In genomic region chr6:42936398-42936797, GRCh38 we compare ENCODE assay signal across 26 cellular contexts. TPM values are rescaled to one million over a fixed set of nuclear protein-coding genes. Genes with fewer than 3 reads are reported as not detected.
"Had no signal": no experiment of that assay in that cellular context is flagged by ENCODE, and none has a peak within 500 bp of the region (broad histone marks: within the 10 kb centered on the region; RNA-seq: fewer than 3 reads in every experiment).

No MANE protein-coding gene starts in this region.

- H3K4me2 ChIP-seq: hepatocyte had no signal

- H3K4me3 ChIP-seq: hepatocyte, left lung, SK-N-MC, upper lobe of left lung had no signal

- H3K4me3 Mint-ChIP-seq: activated CD8-positive, alpha-beta T cell treated with anti-CD3 and anti-CD28 coated beads, Interleukin-2, amount 10 ng/mL, durations not matched to agents 7 days and 5 days; dendritic cell treated with granulocyte-macrophage colony-stimulating factor and Interleukin-4, amounts not matched to agents 40 ng/mL and 50 ng/mL, for 4 days; immature natural killer cell; nephron progenitor cell had no signal

- DNase-seq: activated CD4-positive, alpha-beta T cell treated with anti-CD3 and anti-CD28 coated beads, Interleukin-2, amount 50 U/mL, for 1 hour; activated CD8-positive, alpha-beta T cell treated with anti-CD3 and anti-CD28 coated beads, Interleukin-2, amount 10 ng/mL, durations not matched to agents 7 days and 5 days; activated naive CD4-positive, alpha-beta T cell treated with Interleukin-2 at 50 U/mL for 16 hours; activated T-cell treated with anti-CD3 and anti-CD28 coated beads, Interleukin-2, amount 50 U/mL, for 1 hour; effector CD8-positive, alpha-beta T cell; foreskin melanocyte; glutamatergic neuron; immature natural killer cell; mammary epithelial cell; nephron progenitor cell; nucleus accumbens; stimulated activated CD4-positive, alpha-beta T cell treated with anti-CD3 and anti-CD28 coated beads, Interleukin-12 subunit alpha, Interleukin-12 subunit beta, amount 100 ng/mL, for 4 hours; upper lobe of left lung had no signal

- H2AFZ ChIP-seq: hepatocyte, parathyroid adenoma had no signal

- H3K27ac Mint-ChIP-seq: dendritic cell treated with granulocyte-macrophage colony-stimulating factor and Interleukin-4, amounts not matched to agents 40 ng/mL and 50 ng/mL, for 4 days; nephron progenitor cell had no signal

- H3K4me1 ChIP-seq: parathyroid adenoma had no signal

- H3K27me3 ChIP-seq: hepatocyte, left lung, upper lobe of left lung had no signal

- H3K27me3 Mint-ChIP-seq: dendritic cell treated with granulocyte-macrophage colony-stimulating factor and Interleukin-4, amounts not matched to agents 40 ng/mL and 50 ng/mL, for 4 days had no signal

- H3K9me3 Mint-ChIP-seq: dendritic cell treated with granulocyte-macrophage colony-stimulating factor and Interleukin-4, amounts not matched to agents 40 ng/mL and 50 ng/mL, for 4 days; immature natural killer cell; nephron progenitor cell had no signal

- H3K9ac ChIP-seq: parathyroid adenoma had no signal

- H3K27ac ChIP-seq: hepatocyte, left lung, parathyroid adenoma, SK-N-MC, upper lobe of left lung had no signal

- H3K9me3 ChIP-seq: left lung, upper lobe of left lung had no signal

- ATAC-seq: activated CD4-positive, CD25-positive, alpha-beta regulatory T cell treated with anti-CD3 and anti-CD28 coated beads, Interleukin-2, amount 50 U/mL, for 24 hours; activated CD8-positive, alpha-beta T cell treated with anti-CD3 and anti-CD28 coated beads, Interleukin-2, amount 10 ng/mL, durations not matched to agents 7 days and 5 days; left lung; right cardiac atrium had no signal

RNA-seq across cellular contexts. Expression of gene PTCRA, which starts 20.5 kb away (rescaled TPM):
- total RNA-seq: activated CD8-positive, alpha-beta T cell treated with anti-CD3 and anti-CD28 coated beads, Interleukin-2, amount 10 ng/mL, durations not matched to agents 7 days and 5 days; cardiac septum; hepatocyte; kidney epithelial cell; mammary epithelial cell; pulmonary artery endothelial cell; right cardiac atrium; T-helper 2 cell treated with Interferon-gamma antibody and Interleukin-4, amounts not matched to agents 100 ng/mL and 5 ng/mL, for 36 hours had no signal
- polyA plus RNA-seq: esophagus, hepatocyte, mammary epithelial cell, right cardiac atrium had no signal

RNA-seq across cellular contexts. Expression of gene GNMT, which starts 24.2 kb away (rescaled TPM):
- total RNA-seq: kidney epithelial cell, skeletal muscle tissue had no signal
